ENCODE assay signal across 16 cellular contexts in the genomic region with DNA sequence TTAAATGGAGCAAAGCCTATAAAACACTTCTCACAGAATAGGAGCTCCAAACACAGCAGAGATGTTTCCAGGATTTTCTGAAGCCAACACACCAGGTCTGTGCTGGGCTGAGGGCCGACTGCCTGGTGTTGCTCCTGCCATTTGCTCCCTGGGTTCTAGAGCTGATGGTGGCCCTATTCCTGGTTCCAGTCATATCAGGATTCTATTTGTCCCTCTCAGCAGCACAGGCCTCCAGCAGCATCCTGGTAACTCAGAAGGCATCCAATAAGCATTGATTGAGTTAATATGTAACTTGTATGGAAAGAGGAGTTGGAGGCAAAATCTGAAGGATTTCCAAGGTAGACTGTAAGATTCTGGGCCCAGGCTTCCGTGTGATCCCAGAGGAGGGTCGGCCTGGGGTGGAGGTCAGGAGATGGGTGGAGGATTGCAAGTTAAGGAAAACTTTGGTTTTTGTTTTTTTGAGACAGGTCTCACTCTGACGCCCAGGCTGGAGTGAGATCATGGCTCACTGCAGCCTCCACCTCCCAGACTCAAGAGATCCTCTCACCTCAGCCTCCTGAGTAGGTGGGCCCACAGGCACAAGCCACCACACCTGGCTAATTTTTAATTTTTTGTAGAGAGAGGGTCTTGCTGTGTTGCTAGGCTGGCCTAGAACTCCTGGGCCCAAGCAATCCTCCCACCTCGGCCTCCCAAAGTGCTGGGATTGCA. TPM values are rescaled to one million over a fixed set of nuclear protein-coding genes. Genes with fewer than 3 reads are reported as not detected.
DNase-seq lines count a peak whose midpoint lies in the region; ATAC-seq and TF ChIP-seq lines count a peak whose summit lies in the region.
"Had no signal": no experiment of that assay in that cellular context is flagged by ENCODE, and none has a peak within 500 bp of the region (broad histone marks: within the 10 kb centered on the region; RNA-seq: fewer than 3 reads in every experiment).

No MANE protein-coding gene starts in this region.

- no peaks in the 10 kb centered on the region for H3K79me2 ChIP-seq in GM23338 (replicated peaks; ENCODE audit: insufficient read depth)

- H3K4me1 ChIP-seq in left ventricle myocardium inferior (peaks cover 55% of the 10 kb centered on the region), uterus (no peaks in the 10 kb centered on the region), GM23338 (ENCODE audit: insufficient read depth) (no peaks in the 10 kb centered on the region; the same call in 1 of the 2 replicates)
- peaks cover 11% of the 10 kb centered on the region for H3K4me1 ChIP-seq in effector memory CD4-positive, alpha-beta T cell (ENCODE audit: control insufficient read depth, insufficient read depth, low read length, poor library complexity, severe bottlenecking)

- H3K4me1 Mint-ChIP-seq in chondrocyte (ENCODE audit: low read depth): peaks cover 40% of the 10 kb centered on the region
- H3K4me1 Mint-ChIP-seq in naive thymus-derived CD8-positive, alpha-beta T cell: peaks cover 20 to 41% (median 35%) of the 10 kb centered on the region in 4 donors
- H3K4me1 Mint-ChIP-seq in GM23338: peaks cover 4% of the 10 kb centered on the region

- no peak overlapping the region for H2AFZ ChIP-seq in GM23338

- H3K4me3 Mint-ChIP-seq in chondrocyte (ENCODE audit: unreplicated experiment) (no peak overlapping the region), GM23338 (no peak overlapping the region)
- H3K4me3 Mint-ChIP-seq in naive thymus-derived CD8-positive, alpha-beta T cell: peak overlapping the region in 4 of 10 donors; percentile 21 to 53 (median 32)
- H3K4me3 Mint-ChIP-seq: activated CD8-positive, alpha-beta memory T cell treated with anti-CD3 and anti-CD28 coated beads, Interleukin-2, amount 10 ng/mL, durations not matched to agents 7 days and 5 days; activated naive CD4-positive, alpha-beta T cell treated with anti-CD3 and anti-CD28 coated beads, Interleukin-2, amount 10 ng/mL, durations not matched to agents 7 days and 5 days had no signal

- peak overlapping the region; percentile 77 for H3K27ac ChIP-seq in left ventricle myocardium inferior (replicated peaks)
- H3K27ac ChIP-seq in uterus: peak overlapping the region; percentile 64 to 68
- H3K27ac ChIP-seq in GM23338 (ENCODE audit: low read depth): no peak overlapping the region
- no peak overlapping the region for H3K27ac ChIP-seq in effector memory CD4-positive, alpha-beta T cell (ENCODE audit: insufficient read depth, low read length, poor library complexity, severe bottlenecking)

- H3K27me3 Mint-ChIP-seq in chondrocyte (ENCODE audit: low read depth) (no peaks in the 10 kb centered on the region), GM23338 (ENCODE audit: insufficient read depth, low read depth, poor library complexity) (peaks cover 5% of the 10 kb centered on the region)
- no peaks in the 10 kb centered on the region for H3K27me3 Mint-ChIP-seq in naive thymus-derived CD8-positive, alpha-beta T cell
- H3K27me3 Mint-ChIP-seq: activated CD8-positive, alpha-beta memory T cell treated with anti-CD3 and anti-CD28 coated beads, Interleukin-2, amount 10 ng/mL, durations not matched to agents 7 days and 5 days had no signal

- no peaks in the 10 kb centered on the region for H4K20me1 ChIP-seq in GM23338 (replicated peaks; ENCODE audit: insufficient read depth)

- TF ChIP-seq POLR2A in uterus (IDR thresholded peaks at IDR 0.05): no peak

- intact Hi-C loops in left ventricle myocardium inferior (cut with micrococcal nuclease) (no loop called here), Right ventricle myocardium superior (cut with DNase I) (no loop called here), uterus (cut with DNase I; ENCODE audit: low total_unique reads) (no loop called here)

- H3K27me3 ChIP-seq in left ventricle myocardium inferior (ENCODE audit: low read depth) (no peaks in the 10 kb centered on the region), uterus (no peaks in the 10 kb centered on the region), GM23338 (ENCODE audit: insufficient read depth) (no peaks in the 10 kb centered on the region)
- H3K27me3 ChIP-seq in effector memory CD4-positive, alpha-beta T cell (replicated peaks; ENCODE audit: control insufficient read depth, insufficient read depth, low read length, poor library complexity, severe bottlenecking): no peaks in the 10 kb centered on the region

- H3K9me3 ChIP-seq in left ventricle myocardium inferior (replicated peaks) (peaks cover 6% of the 10 kb centered on the region), uterus (no peaks in the 10 kb centered on the region)
- H3K9me3 ChIP-seq in effector memory CD4-positive, alpha-beta T cell (ENCODE audit: control insufficient read depth, low read length): no peaks in the 10 kb centered on the region

- H3K36me3 Mint-ChIP-seq in chondrocyte (ENCODE audit: low read depth): peaks cover 24% of the 10 kb centered on the region
- peaks cover 0 to 4% (median 2%) of the 10 kb centered on the region in 3 donors for H3K36me3 Mint-ChIP-seq in naive thymus-derived CD8-positive, alpha-beta T cell
- no peaks in the 10 kb centered on the region for H3K36me3 Mint-ChIP-seq in GM23338 (ENCODE audit: low read depth)
- H3K36me3 Mint-ChIP-seq: activated CD8-positive, alpha-beta memory T cell treated with anti-CD3 and anti-CD28 coated beads, Interleukin-2, amount 10 ng/mL, durations not matched to agents 7 days and 5 days had no signal

- DNase-seq in left ventricle myocardium inferior: no peak
- no peak for DNase-seq in Right ventricle myocardium superior
- no peak for DNase-seq in chondrocyte (ENCODE audit: low spot score)
- no peak for DNase-seq in naive thymus-derived CD8-positive, alpha-beta T cell
- no peak for DNase-seq in uterus
- DNase-seq in GM23338 (ENCODE audit: low spot score): no peak
- no peak for DNase-seq in effector memory CD4-positive, alpha-beta T cell
- DNase-seq: activated CD8-positive, alpha-beta memory T cell treated with anti-CD3 and anti-CD28 coated beads, Interleukin-2, amount 10 ng/mL, durations not matched to agents 7 days and 5 days; activated naive CD4-positive, alpha-beta T cell treated with anti-CD3 and anti-CD28 coated beads, Interleukin-2, amount 10 ng/mL, durations not matched to agents 7 days and 5 days; DMS79 treated with DMSO at 0.1 percent for 48 hours; NCI-H2081 treated with DMSO at 0.1 percent for 48 hours had no signal

- no peak overlapping the region for H3K4me2 ChIP-seq in GM23338

- H3K36me3 ChIP-seq in left ventricle myocardium inferior: peaks cover 25% of the 10 kb centered on the region
- H3K36me3 ChIP-seq in uterus: no peaks in the 10 kb centered on the region
- H3K36me3 ChIP-seq in GM23338 (ENCODE audit: insufficient read depth): no peaks in the 10 kb centered on the region
- H3K36me3 ChIP-seq in effector memory CD4-positive, alpha-beta T cell (ENCODE audit: control insufficient read depth, insufficient read depth, low read length): no peaks in the 10 kb centered on the region

- no peaks in the 10 kb centered on the region for H3F3A ChIP-seq in GM23338 (replicated peaks; ENCODE audit: low read depth)

- TF ChIP-seq CTCF in left ventricle myocardium inferior (IDR thresholded peaks at IDR 0.05; ENCODE audit: borderline replicate concordance) (no peak), chondrocyte (IDR thresholded peaks at IDR 0.05) (no peak), uterus (IDR thresholded peaks at IDR 0.05) (no peak), GM23338 (conservative IDR thresholded peaks at IDR 0.05; ENCODE audit: low read depth in 2 of 2) (no peak)

- no peaks in the 10 kb centered on the region for H3K9me2 ChIP-seq in GM23338 (ENCODE audit: insufficient read depth)

- H3K9me3 Mint-ChIP-seq in chondrocyte (ENCODE audit: low read depth) (no peaks in the 10 kb centered on the region), GM23338 (no peaks in the 10 kb centered on the region)
- H3K9me3 Mint-ChIP-seq in naive thymus-derived CD8-positive, alpha-beta T cell: no peaks in the 10 kb centered on the region
- H3K9me3 Mint-ChIP-seq: activated naive CD4-positive, alpha-beta T cell treated with anti-CD3 and anti-CD28 coated beads, Interleukin-2, amount 10 ng/mL, durations not matched to agents 7 days and 5 days; H9 had no signal

- POLR2A ChIA-PET in naive thymus-derived CD8-positive, alpha-beta T cell (lab: Charles Lee): interaction anchor here (0.9 to 3.2 kb wide), 2 partner anchors 10 to 40 kb away, joined by 3 to 44 read pairs; a partner anchor contains a TSS

- ATAC-seq in Right ventricle myocardium superior (ENCODE audit: poor library complexity) (no peak), GM23338 (no peak), GM21367 (IDR thresholded peaks at IDR 0.05; ENCODE audit: unreplicated experiment) (no peak)
- ATAC-seq in naive thymus-derived CD8-positive, alpha-beta T cell: no peak
- ATAC-seq: activated CD8-positive, alpha-beta memory T cell treated with anti-CD3 and anti-CD28 coated beads, Interleukin-2, amount 10 ng/mL, durations not matched to agents 7 days and 5 days had no signal

- peak overlapping the region; percentile 54 for H3K27ac Mint-ChIP-seq in chondrocyte (ENCODE audit: unreplicated experiment)
- H3K27ac Mint-ChIP-seq in naive thymus-derived CD8-positive, alpha-beta T cell: peak overlapping the region in 9 of 10 donors; percentile 43 to 88 (median 82)
- no peak overlapping the region for H3K27ac Mint-ChIP-seq in GM23338
- H3K27ac Mint-ChIP-seq: activated CD8-positive, alpha-beta memory T cell treated with anti-CD3 and anti-CD28 coated beads, Interleukin-2, amount 10 ng/mL, durations not matched to agents 7 days and 5 days; activated naive CD4-positive, alpha-beta T cell treated with anti-CD3 and anti-CD28 coated beads, Interleukin-2, amount 10 ng/mL, durations not matched to agents 7 days and 5 days had no signal

- H3K4me3 ChIP-seq in left ventricle myocardium inferior (no peak overlapping the region), uterus (no peak overlapping the region), GM23338 (no peak overlapping the region)
- no peak overlapping the region for H3K4me3 ChIP-seq in effector memory CD4-positive, alpha-beta T cell (ENCODE audit: insufficient read depth, low read depth, low read length, poor library complexity, severe bottlenecking)
- H3K4me3 ChIP-seq: skin epidermis had no signal

RNA-seq across cellular contexts. Expression of a gene that starts 5.7 kb away (rescaled TPM):
- 33.1 TPM for total RNA-seq in left ventricle myocardium inferior
- total RNA-seq in Right ventricle myocardium superior: 47.3 TPM
- total RNA-seq in chondrocyte: 39.1 to 300 TPM (median 289 TPM) in 3 replicates
- under 1 TPM in 1 of 2 experiments, not detected in 1; 0.05 TPM for total RNA-seq in naive thymus-derived CD8-positive, alpha-beta T cell
- polyA plus RNA-seq in naive thymus-derived CD8-positive, alpha-beta T cell: not detected
- 10 to 100 TPM in 3 of 4 donors, 1 to 10 TPM in 1; 7.3 to 81.1 (median 18.4) TPM for total RNA-seq in uterus
- 0.03 TPM in 1 of 2 replicates, not detected in the other for total RNA-seq in GM23338 (2014; rRNA removed; shearing (Covaris generic))
- 0.48 and 0.75 TPM in 2 replicates for polyA plus RNA-seq in GM23338 (2016; fragmentation: Nextera tagmentation; extraction: Ambion mirVana)
- total RNA-seq: activated CD8-positive, alpha-beta memory T cell treated with anti-CD3 and anti-CD28 coated beads, Interleukin-2, amount 10 ng/mL, durations not matched to agents 7 days and 5 days had no signal

RNA-seq across cellular contexts. Expression of a gene that starts 20.6 kb away (rescaled TPM):
- total RNA-seq in left ventricle myocardium inferior: 16.5 TPM
- 13.2 TPM for total RNA-seq in Right ventricle myocardium superior
- 14.6 to 18.4 TPM (median 17.1 TPM) in 3 replicates for total RNA-seq in chondrocyte
- 10 to 100 TPM; 68.3 to 73.0 TPM for total RNA-seq in naive thymus-derived CD8-positive, alpha-beta T cell
- polyA plus RNA-seq in naive thymus-derived CD8-positive, alpha-beta T cell: 10 to 100 TPM; 48.3 to 71.7 (median 50.4) TPM
- 10 to 100 TPM; 13.2 to 45.3 (median 29.1) TPM for total RNA-seq in uterus
- total RNA-seq in GM23338 (2014; rRNA removed; shearing (Covaris generic)): 10.0 and 10.8 TPM in 2 replicates
- polyA plus RNA-seq in GM23338 (2016; fragmentation: Nextera tagmentation; extraction: Ambion mirVana): 17.6 and 20.0 TPM in 2 replicates

RNA-seq across cellular contexts. Expression of a gene that starts 26.5 kb away (rescaled TPM):
- total RNA-seq in left ventricle myocardium inferior (not detected), Right ventricle myocardium superior (not detected), chondrocyte (not detected in 3 replicates), uterus (not detected)
- total RNA-seq in naive thymus-derived CD8-positive, alpha-beta T cell: not detected
- not detected for polyA plus RNA-seq in naive thymus-derived CD8-positive, alpha-beta T cell
- not detected in 2 replicates for total RNA-seq in GM23338 (2014; rRNA removed; shearing (Covaris generic))
- not detected in 2 replicates for polyA plus RNA-seq in GM23338 (2016; fragmentation: Nextera tagmentation; extraction: Ambion mirVana)
- total RNA-seq: activated CD8-positive, alpha-beta memory T cell treated with anti-CD3 and anti-CD28 coated beads, Interleukin-2, amount 10 ng/mL, durations not matched to agents 7 days and 5 days; H9; lung microvascular endothelial cell; SK-MEL-5 had no signal

RNA-seq across cellular contexts. Expression of a gene that starts 38.7 kb away (rescaled TPM):
- 0.38 TPM for total RNA-seq in left ventricle myocardium inferior
- total RNA-seq in Right ventricle myocardium superior: 0.48 TPM
- total RNA-seq in chondrocyte: 0.07 TPM in 1 of 3 replicates, not detected in the others
- total RNA-seq in naive thymus-derived CD8-positive, alpha-beta T cell: 1 to 10 TPM; 7.6 to 9.0 TPM
- polyA plus RNA-seq in naive thymus-derived CD8-positive, alpha-beta T cell: 1 to 10 TPM in 1 of 3 donors, under 1 TPM in 2; 0.38 to 1.1 (median 0.76) TPM
- total RNA-seq in uterus: under 1 TPM; 0.07 to 0.49 (median 0.28) TPM
- total RNA-seq in GM23338 (2014; rRNA removed; shearing (Covaris generic)): 0.07 TPM in 1 of 2 replicates, not detected in the other
- polyA plus RNA-seq in GM23338 (2016; fragmentation: Nextera tagmentation; extraction: Ambion mirVana): not detected in 2 replicates
- total RNA-seq: H9, lung microvascular endothelial cell had no signal

RNA-seq across cellular contexts. Expression of a gene that starts 41.2 kb away (rescaled TPM):
- total RNA-seq in left ventricle myocardium inferior: 13.6 TPM
- 11.5 TPM for total RNA-seq in Right ventricle myocardium superior
- total RNA-seq in chondrocyte: 28.0 to 31.7 TPM (median 29.3 TPM) in 3 replicates
- 10 to 100 TPM; 71.0 to 79.6 TPM for total RNA-seq in naive thymus-derived CD8-positive, alpha-beta T cell
- 10 to 100 TPM; 16.2 to 27.2 (median 17.2) TPM for polyA plus RNA-seq in naive thymus-derived CD8-positive, alpha-beta T cell
- total RNA-seq in uterus: 10 to 100 TPM; 13.8 to 23.7 (median 18.3) TPM
- total RNA-seq in GM23338 (2014; rRNA removed; shearing (Covaris generic)): 16.6 and 31.4 TPM in 2 replicates
- 17.8 and 18.1 TPM in 2 replicates for polyA plus RNA-seq in GM23338 (2016; fragmentation: Nextera tagmentation; extraction: Ambion mirVana)

Comparison
In these comparisons a context has a peak if more than half of its experiments do, and no peak if none do; other contexts are left out.
1. H3K27ac ChIP-seq: peak in left ventricle myocardium inferior (single experiment) and uterus (2 of 2); none in GM23338 (single experiment) and effector memory CD4-positive, alpha-beta T cell (single experiment).